In genomic region chr9:107707915-107708441, GRCh38 we compare ENCODE assay signal across 16 cellular contexts.
DNase-seq lines count a peak whose midpoint lies in the region; ATAC-seq, FAIRE-seq and TF ChIP-seq lines count a peak whose summit lies in the region.
"Had no signal": no experiment of that assay in that cellular context is flagged by ENCODE, and none has a peak within 500 bp of the region (broad histone marks: within the 10 kb centered on the region; RNA-seq: fewer than 3 reads in every experiment).

No MANE protein-coding gene starts in this region.

- no peaks in the 10 kb centered on the region for H3K9me3 Mint-ChIP-seq in GM23338
- H3K9me3 Mint-ChIP-seq: activated CD8-positive, alpha-beta T cell treated with anti-CD3 and anti-CD28 coated beads for 36 hours; nephron progenitor cell had no signal

- H3K27me3 Mint-ChIP-seq in GM23338 (ENCODE audit: insufficient read depth, low read depth, poor library complexity), result no peaks in the 10 kb centered on the region
- H3K27me3 Mint-ChIP-seq: activated CD8-positive, alpha-beta T cell treated with anti-CD3 and anti-CD28 coated beads for 36 hours; T-helper 17 cell had no signal

- intact Hi-C loops in heart left ventricle (cut with DNase I), result loop anchor here in 1 of 10 donors (10.0 kb wide), 1 partner anchor 107 kb away; no protein-coding TSS in a partner anchor
- intact Hi-C loops in cardiac septum (cut with DNase I), result no loop called here

- no peak overlapping the region for H3K27ac Mint-ChIP-seq in GM23338
- H3K27ac Mint-ChIP-seq: activated CD8-positive, alpha-beta T cell treated with anti-CD3 and anti-CD28 coated beads for 36 hours; nephron progenitor cell; T-helper 17 cell had no signal

- peak; percentile 63 to 74 (median 70) for ATAC-seq in heart left ventricle
- peak; percentile 50 for ATAC-seq in SK-N-SH treated with all-trans-retinoic acid at 6 μM for 48 hours
- no peak for ATAC-seq in GM23338
- ATAC-seq in HG03439 (IDR thresholded peaks at IDR 0.05; ENCODE audit: unreplicated experiment), result no peak
- ATAC-seq: activated CD8-positive, alpha-beta T cell treated with anti-CD3 and anti-CD28 coated beads for 36 hours; T-helper 17 cell; upper lobe of right lung had no signal

- no peak overlapping the region for H3K4me2 ChIP-seq in GM23338

- H3K36me3 ChIP-seq in heart left ventricle, result no peaks in the 10 kb centered on the region
- no peaks in the 10 kb centered on the region for H3K36me3 ChIP-seq in GM23338 (ENCODE audit: insufficient read depth)
- H3K36me3 ChIP-seq: upper lobe of right lung had no signal

- WGBS in heart left ventricle, 4 donors, result 76 to 80% (median 77%) methylated on average over 7 of the region's 7 CpGs

- H3K4me1 Mint-ChIP-seq in GM23338, result no peaks in the 10 kb centered on the region
- H3K4me1 Mint-ChIP-seq: T-helper 17 cell had no signal

- DNase-seq in heart left ventricle, result no peak
- DNase-seq in cardiac septum (ENCODE audit: low spot score), result no peak
- DNase-seq in foreskin fibroblast, result peak; percentile 60 to 75
- DNase-seq in urothelium cell line (ENCODE audit: low spot score), result peak; percentile 24
- DNase-seq in NCI-H146 treated with DMSO at 0.1 percent for 48 hours (lab: John Stamatoyannopoulos, UW; ENCODE audit: unreplicated experiment), result no peak
- no peak for DNase-seq in GM23338 (ENCODE audit: low spot score)
- DNase-seq: activated CD8-positive, alpha-beta T cell treated with anti-CD3 and anti-CD28 coated beads for 36 hours; activated gamma-delta T cell treated with Interleukin-2 at 50 U/mL for 16 hours; cerebellar nuclear complex; nephron progenitor cell; T-helper 17 cell; upper lobe of right lung had no signal

- H3K4me1 ChIP-seq in heart left ventricle, result peaks cover 0 to 32% (median 12%) of the 10 kb centered on the region in 12 donors
- no peaks in the 10 kb centered on the region for H3K4me1 ChIP-seq in GM23338 (ENCODE audit: insufficient read depth)
- H3K4me1 ChIP-seq: upper lobe of right lung had no signal

- TF ChIP-seq CTCF in heart left ventricle (IDR thresholded peaks at IDR 0.05) (no peak), foreskin fibroblast (IDR thresholded peaks at IDR 0.05; ENCODE audit: low read depth, low read length) (no peak), GM23338 (conservative IDR thresholded peaks at IDR 0.05; ENCODE audit: low read depth in 2 of 2) (no peak)

- no peaks in the 10 kb centered on the region for H3K36me3 Mint-ChIP-seq in GM23338 (ENCODE audit: low read depth)

- TF ChIP-seq POLR2A in heart left ventricle (IDR thresholded peaks at IDR 0.05), result no peak

- H3K9me2 ChIP-seq in GM23338 (ENCODE audit: insufficient read depth), result no peaks in the 10 kb centered on the region; the same call in 1 of the 2 replicates

- no peak overlapping the region for H3K4me3 ChIP-seq in heart left ventricle
- no peak overlapping the region for H3K4me3 ChIP-seq in foreskin fibroblast (ENCODE audit: low read depth in 1 of 2, low read length in 2 of 2)
- H3K4me3 ChIP-seq in GM23338, result no peak overlapping the region
- H3K4me3 ChIP-seq: upper lobe of right lung had no signal

- H3K27me3 ChIP-seq in heart left ventricle (no peaks in the 10 kb centered on the region), GM23338 (ENCODE audit: insufficient read depth) (no peaks in the 10 kb centered on the region)
- H3K27me3 ChIP-seq: upper lobe of right lung had no signal

- FAIRE-seq in urothelium cell line (lab: Jason Lieb, UNC), result no peak
- FAIRE-seq: G401.6 had no signal

- H3K4me3 Mint-ChIP-seq in GM23338, result no peak overlapping the region
- H3K4me3 Mint-ChIP-seq: activated CD8-positive, alpha-beta T cell treated with anti-CD3 and anti-CD28 coated beads for 36 hours; nephron progenitor cell; T-helper 17 cell had no signal

- no peaks in the 10 kb centered on the region for H3K79me2 ChIP-seq in GM23338 (replicated peaks; ENCODE audit: insufficient read depth)

- no peak overlapping the region for H2AFZ ChIP-seq in GM23338

- H3K9me3 ChIP-seq in heart left ventricle, result peaks cover 0 to under 1% (median 0%) of the 10 kb centered on the region in 12 donors
- H3K9me3 ChIP-seq: upper lobe of right lung had no signal

- no peaks in the 10 kb centered on the region for H4K20me1 ChIP-seq in GM23338 (replicated peaks; ENCODE audit: insufficient read depth)

- H3K27ac ChIP-seq in heart left ventricle (no peak overlapping the region), GM23338 (ENCODE audit: low read depth) (no peak overlapping the region)
- H3K27ac ChIP-seq: HL-60, upper lobe of right lung had no signal

- no peaks in the 10 kb centered on the region for H3F3A ChIP-seq in GM23338 (replicated peaks; ENCODE audit: low read depth)

TF ChIP-seq in SK-N-SH treated with all-trans-retinoic acid at 6 μM for 48 hours, 23 proteins besides CTCF, POLR2A, EP300 and RAD21 (continues in another document):
- TF ChIP-seq, protein P1, sequence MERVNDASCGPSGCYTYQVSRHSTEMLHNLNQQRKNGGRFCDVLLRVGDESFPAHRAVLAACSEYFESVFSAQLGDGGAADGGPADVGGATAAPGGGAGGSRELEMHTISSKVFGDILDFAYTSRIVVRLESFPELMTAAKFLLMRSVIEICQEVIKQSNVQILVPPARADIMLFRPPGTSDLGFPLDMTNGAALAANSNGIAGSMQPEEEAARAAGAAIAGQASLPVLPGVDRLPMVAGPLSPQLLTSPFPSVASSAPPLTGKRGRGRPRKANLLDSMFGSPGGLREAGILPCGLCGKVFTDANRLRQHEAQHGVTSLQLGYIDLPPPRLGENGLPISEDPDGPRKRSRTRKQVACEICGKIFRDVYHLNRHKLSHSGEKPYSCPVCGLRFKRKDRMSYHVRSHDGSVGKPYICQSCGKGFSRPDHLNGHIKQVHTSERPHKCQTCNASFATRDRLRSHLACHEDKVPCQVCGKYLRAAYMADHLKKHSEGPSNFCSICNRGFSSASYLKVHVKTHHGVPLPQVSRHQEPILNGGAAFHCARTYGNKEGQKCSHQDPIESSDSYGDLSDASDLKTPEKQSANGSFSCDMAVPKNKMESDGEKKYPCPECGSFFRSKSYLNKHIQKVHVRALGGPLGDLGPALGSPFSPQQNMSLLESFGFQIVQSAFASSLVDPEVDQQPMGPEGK (CRISPR knock-in tag; IDR thresholded peaks at IDR 0.05; ENCODE audit: borderline replicate concordance), result no peak
- TF ChIP-seq ARNTL (CRISPR knock-in tag; IDR thresholded peaks at IDR 0.05; ENCODE audit: borderline replicate concordance, low read depth) (no peak), ZNF565 (CRISPR knock-in tag; conservative IDR thresholded peaks at IDR 0.05; ENCODE audit: low read depth) (no peak), CSDC2 (CRISPR knock-in tag; IDR thresholded peaks at IDR 0.05) (no peak), SNAI2 (CRISPR knock-in tag; IDR thresholded peaks at IDR 0.05) (no peak), TCF4 (CRISPR knock-in tag; IDR thresholded peaks at IDR 0.05; ENCODE audit: borderline replicate concordance) (no peak), ISL1 (CRISPR knock-in tag; IDR thresholded peaks at IDR 0.05) (no peak)
- TF ChIP-seq, protein P2, sequence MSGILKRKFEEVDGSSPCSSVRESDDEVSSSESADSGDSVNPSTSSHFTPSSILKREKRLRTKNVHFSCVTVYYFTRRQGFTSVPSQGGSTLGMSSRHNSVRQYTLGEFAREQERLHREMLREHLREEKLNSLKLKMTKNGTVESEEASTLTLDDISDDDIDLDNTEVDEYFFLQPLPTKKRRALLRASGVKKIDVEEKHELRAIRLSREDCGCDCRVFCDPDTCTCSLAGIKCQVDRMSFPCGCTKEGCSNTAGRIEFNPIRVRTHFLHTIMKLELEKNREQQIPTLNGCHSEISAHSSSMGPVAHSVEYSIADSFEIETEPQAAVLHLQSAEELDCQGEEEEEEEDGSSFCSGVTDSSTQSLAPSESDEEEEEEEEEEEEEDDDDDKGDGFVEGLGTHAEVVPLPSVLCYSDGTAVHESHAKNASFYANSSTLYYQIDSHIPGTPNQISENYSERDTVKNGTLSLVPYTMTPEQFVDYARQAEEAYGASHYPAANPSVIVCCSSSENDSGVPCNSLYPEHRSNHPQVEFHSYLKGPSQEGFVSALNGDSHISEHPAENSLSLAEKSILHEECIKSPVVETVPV (CRISPR knock-in tag; IDR thresholded peaks at IDR 0.05), result no peak

TF ChIP-seq in GM23338, 12 proteins besides CTCF, POLR2A, EP300 and RAD21 (continues in another document):
- TF ChIP-seq REST (IDR thresholded peaks at IDR 0.05; ENCODE audit: unreplicated experiment) (no peak), STAT1 (IDR thresholded peaks at IDR 0.05; ENCODE audit: unreplicated experiment) (no peak), ZNF114 (CRISPR knock-in tag; IDR thresholded peaks at IDR 0.05) (no peak)

Comparison
In these comparisons a context has a peak if more than half of its experiments do, and no peak if none do; other contexts are left out.
1. ATAC-seq: peak in heart left ventricle (4 of 4) and SK-N-SH treated with all-trans-retinoic acid at 6 μM for 48 hours (single experiment); none in GM23338 (single experiment) and HG03439 (single experiment).
2. DNase-seq: peak in foreskin fibroblast (2 of 2) and urothelium cell line (single experiment); none in heart left ventricle (0 of 5), cardiac septum (single experiment), NCI-H146 treated with DMSO at 0.1 percent for 48 hours (single experiment) and GM23338 (single experiment).